Comparison of ENCODE assay signal across 8 cellular contexts in the genomic region with DNA sequence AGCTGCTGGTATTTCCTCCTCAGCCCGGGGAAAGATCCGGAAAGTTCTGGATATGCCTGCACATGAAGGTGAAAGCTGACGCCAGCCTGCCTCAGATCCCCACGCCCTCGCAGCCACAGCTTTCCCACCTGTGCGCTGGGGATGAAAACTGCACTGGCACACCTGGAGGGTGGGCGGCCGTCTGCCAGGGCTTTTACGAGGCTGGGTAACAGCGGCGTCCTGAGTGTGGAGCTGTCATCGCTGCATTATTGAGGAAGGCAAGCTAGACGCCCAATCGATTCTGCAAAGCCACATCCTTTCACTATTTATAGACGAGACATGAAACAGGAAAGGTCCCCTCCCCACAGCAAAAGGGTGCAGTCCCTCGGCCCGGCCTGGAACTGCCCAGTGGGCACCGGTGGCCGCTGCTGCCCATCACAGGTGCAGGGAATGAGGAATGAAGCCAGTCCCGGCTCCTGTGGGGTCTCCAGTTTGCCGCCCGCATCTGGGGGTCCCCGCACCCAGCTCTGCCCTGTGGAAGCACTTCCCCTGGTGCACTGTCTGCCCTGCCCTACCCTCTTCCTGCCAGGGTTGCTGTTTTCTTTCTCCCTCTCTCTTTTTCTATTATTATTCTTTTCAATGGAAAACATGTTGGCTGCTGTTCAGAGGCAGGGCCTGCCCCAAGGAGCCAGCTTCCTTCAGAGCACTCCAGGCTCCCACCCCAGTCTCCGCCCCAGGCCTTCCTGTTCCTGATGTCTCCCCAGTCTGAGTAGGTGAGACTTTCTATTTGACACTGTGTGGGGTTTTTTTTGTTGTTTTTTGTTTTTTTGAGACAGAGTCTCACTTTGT. TPM values are rescaled to one million over a fixed set of nuclear protein-coding genes. Genes with fewer than 3 reads are reported as not detected.
DNase-seq lines count a peak whose midpoint lies in the region; ATAC-seq and TF ChIP-seq lines count a peak whose summit lies in the region.

No MANE protein-coding gene starts in this region.

- H3K4me2 ChIP-seq in GM23338, result no peak overlapping the region

- no peaks in the 10 kb centered on the region for H3K27me3 ChIP-seq in ACC112 (ENCODE audit: insufficient read depth, low read length)
- no peaks in the 10 kb centered on the region for H3K27me3 ChIP-seq in GM23338 (ENCODE audit: insufficient read depth)

- H3K4me3 Mint-ChIP-seq in activated CD8-positive, alpha-beta T cell treated with anti-CD3 and anti-CD28 coated beads, Interleukin-2, amount 10 ng/mL, durations not matched to agents 7 days and 5 days, result peak overlapping the region; percentile 79
- H3K4me3 Mint-ChIP-seq in GM23338, result no peak overlapping the region; the same call in 2 of the 3 replicates

- H3K4me1 ChIP-seq in ACC112 (ENCODE audit: control insufficient read depth, insufficient read depth, low read length, unreplicated experiment) (peaks cover 4% of the 10 kb centered on the region), GM23338 (ENCODE audit: insufficient read depth) (no peaks in the 10 kb centered on the region; the same call in 1 of the 2 replicates)

- peaks cover 19% of the 10 kb centered on the region; the same call in 1 of the 2 replicates for H4K20me1 ChIP-seq in GM23338 (replicated peaks; ENCODE audit: insufficient read depth)

- H3K9me2 ChIP-seq in GM23338 (ENCODE audit: insufficient read depth), result no peaks in the 10 kb centered on the region

- H3K27ac ChIP-seq in ACC112 (ENCODE audit: low read depth, low read length), result peak overlapping the region; percentile 38; the same call in 1 of the 2 replicates
- H3K27ac ChIP-seq in GM23338 (ENCODE audit: low read depth), result no peak overlapping the region; the same call in 1 of the 2 replicates

- H3K4me3 ChIP-seq in ACC112 (ENCODE audit: low read depth, low read length) (no peak overlapping the region), GM23338 (no peak overlapping the region)

- peak; percentile 75 for DNase-seq in activated CD8-positive, alpha-beta T cell treated with anti-CD3 and anti-CD28 coated beads, Interleukin-2, amount 10 ng/mL, durations not matched to agents 7 days and 5 days
- DNase-seq in Right ventricle myocardium superior (peak; percentile 77), NCI-H748 treated with DMSO at 0.1 percent for 48 hours (lab: John Stamatoyannopoulos, UW) (no peak), NCI-H2081 (lab: John Stamatoyannopoulos, UW) (no peak), GM23338 (ENCODE audit: low spot score) (no peak)
- peak; percentile 20 for DNase-seq in stimulated activated CD8-positive, alpha-beta memory T cell treated with anti-CD3 and anti-CD28 coated beads, Interleukin-12 subunit alpha, Interleukin-12 subunit beta, amount 100 ng/mL, for 1 hour (ENCODE audit: low read depth)

- CTCF ChIA-PET in activated CD8-positive, alpha-beta T cell treated with anti-CD3 and anti-CD28 coated beads, Interleukin-2, amount 10 ng/mL, durations not matched to agents 7 days and 5 days (lab: Charles Lee), result interaction anchor here (0.7 to 3.8 kb wide), 9 partner anchors 9 to 93 kb away, joined by 3 to 30 read pairs (median 7); no protein-coding TSS in a partner anchor

- no peak for TF ChIP-seq CTCF in GM23338 (conservative IDR thresholded peaks at IDR 0.05; ENCODE audit: low read depth in 2 of 2)

- H3F3A ChIP-seq in GM23338 (replicated peaks; ENCODE audit: low read depth), result peaks cover 4% of the 10 kb centered on the region; the same call in 1 of the 2 replicates

- H3K36me3 ChIP-seq in ACC112 (ENCODE audit: insufficient read depth, low read length), result no peaks in the 10 kb centered on the region
- no peaks in the 10 kb centered on the region for H3K36me3 ChIP-seq in GM23338 (ENCODE audit: insufficient read depth)

- intact Hi-C loops in Right ventricle myocardium superior (cut with DNase I), result no loop called here

- peaks cover 83% of the 10 kb centered on the region for H3K4me1 Mint-ChIP-seq in activated CD8-positive, alpha-beta T cell treated with anti-CD3 and anti-CD28 coated beads, Interleukin-2, amount 10 ng/mL, durations not matched to agents 7 days and 5 days (ENCODE audit: low read depth)
- peaks cover 39% of the 10 kb centered on the region for H3K4me1 Mint-ChIP-seq in GM23338

- no peaks in the 10 kb centered on the region for H3K27me3 Mint-ChIP-seq in activated CD8-positive, alpha-beta T cell treated with anti-CD3 and anti-CD28 coated beads, Interleukin-2, amount 10 ng/mL, durations not matched to agents 7 days and 5 days (ENCODE audit: low read depth)
- H3K27me3 Mint-ChIP-seq in GM23338 (ENCODE audit: insufficient read depth, low read depth, poor library complexity), result peaks cover 6% of the 10 kb centered on the region

- peaks cover 56% of the 10 kb centered on the region for H3K36me3 Mint-ChIP-seq in activated CD8-positive, alpha-beta T cell treated with anti-CD3 and anti-CD28 coated beads, Interleukin-2, amount 10 ng/mL, durations not matched to agents 7 days and 5 days (ENCODE audit: low read depth)
- peaks cover 34% of the 10 kb centered on the region for H3K36me3 Mint-ChIP-seq in GM23338 (ENCODE audit: low read depth)

- no peaks in the 10 kb centered on the region for H3K9me3 Mint-ChIP-seq in activated CD8-positive, alpha-beta T cell treated with anti-CD3 and anti-CD28 coated beads, Interleukin-2, amount 10 ng/mL, durations not matched to agents 7 days and 5 days (ENCODE audit: insufficient read depth)
- H3K9me3 Mint-ChIP-seq in GM23338, result no peaks in the 10 kb centered on the region

- H3K79me2 ChIP-seq in ACC112 (ENCODE audit: control insufficient read depth, insufficient read depth, low read length, unreplicated experiment) (peaks cover 5% of the 10 kb centered on the region), GM23338 (replicated peaks; ENCODE audit: insufficient read depth) (peaks cover 75% of the 10 kb centered on the region)

- peak; percentile 40 for ATAC-seq in HG03354 (IDR thresholded peaks at IDR 0.05; ENCODE audit: poor library complexity, severe bottlenecking, unreplicated experiment)
- ATAC-seq in activated CD8-positive, alpha-beta T cell treated with anti-CD3 and anti-CD28 coated beads, Interleukin-2, amount 10 ng/mL, durations not matched to agents 7 days and 5 days, result peak; percentile 66
- peak; percentile 41 for ATAC-seq in Right ventricle myocardium superior (ENCODE audit: poor library complexity)
- ATAC-seq in GM23338, result no peak

- H2AFZ ChIP-seq in ACC112 (ENCODE audit: low read length, unreplicated experiment) (no peak overlapping the region), GM23338 (no peak overlapping the region)

- peak overlapping the region; percentile 99 for H3K27ac Mint-ChIP-seq in activated CD8-positive, alpha-beta T cell treated with anti-CD3 and anti-CD28 coated beads, Interleukin-2, amount 10 ng/mL, durations not matched to agents 7 days and 5 days
- H3K27ac Mint-ChIP-seq in GM23338, result no peak overlapping the region

- POLR2A ChIA-PET in activated CD8-positive, alpha-beta T cell treated with anti-CD3 and anti-CD28 coated beads, Interleukin-2, amount 10 ng/mL, durations not matched to agents 7 days and 5 days (lab: Charles Lee), result interaction anchor here (0.6 to 2.8 kb wide), 10 partner anchors 9 to 433 kb away, joined by 3 to 16 read pairs (median 4); no protein-coding TSS in a partner anchor

TF ChIP-seq in GM23338, 12 proteins besides CTCF, POLR2A, EP300 and RAD21 (continues in another document):
- TF ChIP-seq ZNF331 (CRISPR knock-in tag; IDR thresholded peaks at IDR 0.05; ENCODE audit: low read depth), result no peak
- no peak for TF ChIP-seq ETS1 (IDR thresholded peaks at IDR 0.05)
- TF ChIP-seq EZH2phosphoT487 (IDR thresholded peaks at IDR 0.05; ENCODE audit: unreplicated experiment), result no peak
- TF ChIP-seq, protein P1, sequence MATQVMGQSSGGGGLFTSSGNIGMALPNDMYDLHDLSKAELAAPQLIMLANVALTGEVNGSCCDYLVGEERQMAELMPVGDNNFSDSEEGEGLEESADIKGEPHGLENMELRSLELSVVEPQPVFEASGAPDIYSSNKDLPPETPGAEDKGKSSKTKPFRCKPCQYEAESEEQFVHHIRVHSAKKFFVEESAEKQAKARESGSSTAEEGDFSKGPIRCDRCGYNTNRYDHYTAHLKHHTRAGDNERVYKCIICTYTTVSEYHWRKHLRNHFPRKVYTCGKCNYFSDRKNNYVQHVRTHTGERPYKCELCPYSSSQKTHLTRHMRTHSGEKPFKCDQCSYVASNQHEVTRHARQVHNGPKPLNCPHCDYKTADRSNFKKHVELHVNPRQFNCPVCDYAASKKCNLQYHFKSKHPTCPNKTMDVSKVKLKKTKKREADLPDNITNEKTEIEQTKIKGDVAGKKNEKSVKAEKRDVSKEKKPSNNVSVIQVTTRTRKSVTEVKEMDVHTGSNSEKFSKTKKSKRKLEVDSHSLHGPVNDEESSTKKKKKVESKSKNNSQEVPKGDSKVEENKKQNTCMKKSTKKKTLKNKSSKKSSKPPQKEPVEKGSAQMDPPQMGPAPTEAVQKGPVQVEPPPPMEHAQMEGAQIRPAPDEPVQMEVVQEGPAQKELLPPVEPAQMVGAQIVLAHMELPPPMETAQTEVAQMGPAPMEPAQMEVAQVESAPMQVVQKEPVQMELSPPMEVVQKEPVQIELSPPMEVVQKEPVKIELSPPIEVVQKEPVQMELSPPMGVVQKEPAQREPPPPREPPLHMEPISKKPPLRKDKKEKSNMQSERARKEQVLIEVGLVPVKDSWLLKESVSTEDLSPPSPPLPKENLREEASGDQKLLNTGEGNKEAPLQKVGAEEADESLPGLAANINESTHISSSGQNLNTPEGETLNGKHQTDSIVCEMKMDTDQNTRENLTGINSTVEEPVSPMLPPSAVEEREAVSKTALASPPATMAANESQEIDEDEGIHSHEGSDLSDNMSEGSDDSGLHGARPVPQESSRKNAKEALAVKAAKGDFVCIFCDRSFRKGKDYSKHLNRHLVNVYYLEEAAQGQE (IDR thresholded peaks at IDR 0.05; ENCODE audit: unreplicated experiment), result no peak

RNA-seq across cellular contexts. Expression of gene NOTCH1, which starts 7.0 kb away (rescaled TPM):
- total RNA-seq in activated CD8-positive, alpha-beta T cell treated with anti-CD3 and anti-CD28 coated beads, Interleukin-2, amount 10 ng/mL, durations not matched to agents 7 days and 5 days, result 10 to 100 TPM; 86.6 to 94.1 TPM
- total RNA-seq in Right ventricle myocardium superior, result 16.8 TPM
- total RNA-seq in GM23338 (2014; rRNA removed; shearing (Covaris generic)), result 78.7 and 97.2 TPM in 2 replicates
- polyA plus RNA-seq in GM23338 (2016; fragmentation: Nextera tagmentation; extraction: Ambion mirVana), result 9.9 and 10.3 TPM in 2 replicates

RNA-seq across cellular contexts. Expression of gene SEC16A, which starts 56.0 kb away (rescaled TPM):
- total RNA-seq in activated CD8-positive, alpha-beta T cell treated with anti-CD3 and anti-CD28 coated beads, Interleukin-2, amount 10 ng/mL, durations not matched to agents 7 days and 5 days, result 10 to 100 TPM; 86.8 to 89.2 TPM
- total RNA-seq in Right ventricle myocardium superior, result 21.4 TPM
- 54.3 and 59.2 TPM in 2 replicates for total RNA-seq in GM23338 (2014; rRNA removed; shearing (Covaris generic))
- polyA plus RNA-seq in GM23338 (2016; fragmentation: Nextera tagmentation; extraction: Ambion mirVana), result 34.0 and 35.7 TPM in 2 replicates

Comparison
In these comparisons a context has a peak if more than half of its experiments do, and no peak if none do; other contexts are left out.
1. DNase-seq: peak in activated CD8-positive, alpha-beta T cell treated with anti-CD3 and anti-CD28 coated beads, Interleukin-2, amount 10 ng/mL, durations not matched to agents 7 days and 5 days (single experiment), Right ventricle myocardium superior (single experiment) and stimulated activated CD8-positive, alpha-beta memory T cell treated with anti-CD3 and anti-CD28 coated beads, Interleukin-12 subunit alpha, Interleukin-12 subunit beta, amount 100 ng/mL, for 1 hour (single experiment); none in NCI-H748 treated with DMSO at 0.1 percent for 48 hours (single experiment), NCI-H2081 (0 of 2) and GM23338 (single experiment).